1 cellular context compared by ENCODE assay signal in genomic region chr7:156932006-156932405, GRCh38.
TF ChIP-seq lines count a peak whose summit lies in the region.

No MANE protein-coding gene starts in this region.

TF ChIP-seq in HepG2, 621 proteins besides CTCF, POLR2A, EP300 and RAD21:
- no peak for TF ChIP-seq FOXA1 (IDR thresholded peaks at IDR 0.05)
- TF ChIP-seq FOXA1 (CRISPR knock-in tag; IDR thresholded peaks at IDR 0.05), result no peak
- no peak for TF ChIP-seq TMF1 (CRISPR knock-in tag; IDR thresholded peaks at IDR 0.05; ENCODE audit: low read depth)
- 0 out of 2 replicates have a peak, but pooled peaks have one; percentile 48 for TF ChIP-seq ZNF441 (CRISPR knock-in tag; IDR thresholded peaks at IDR 0.05; ENCODE audit: borderline replicate concordance)
- TF ChIP-seq AGO1 (IDR thresholded peaks at IDR 0.05; ENCODE audit: low read depth, low read length, poor library complexity, severe bottlenecking), result no peak
- no peak for TF ChIP-seq SOX13 (IDR thresholded peaks at IDR 0.05)
- TF ChIP-seq SOX13 (CRISPR knock-in tag; conservative IDR thresholded peaks at IDR 0.05 in 1 of 2, IDR thresholded peaks at IDR 0.05 in 1 of 2), result peak in 1 of 2 experiments; percentile 22; a peak in 1 of 4 replicates
